ENCODE assay signal across 1 cellular context in genomic region chr4:122117743-122118142, GRCh38.
TF ChIP-seq lines count a peak whose summit lies in the region.

No MANE protein-coding gene starts in this region.

TF ChIP-seq in K562, 482 proteins besides CTCF, POLR2A, EP300 and RAD21 (continued from another document):
- no peak for TF ChIP-seq HBP1 (CRISPR knock-in tag; IDR thresholded peaks at IDR 0.05)
- no peak for TF ChIP-seq MECOM (CRISPR knock-in tag; IDR thresholded peaks at IDR 0.05)
- TF ChIP-seq NR1H2 (CRISPR knock-in tag; IDR thresholded peaks at IDR 0.05): no peak
- TF ChIP-seq ZNF76 (CRISPR knock-in tag; IDR thresholded peaks at IDR 0.05; ENCODE audit: borderline replicate concordance): no peak
- TF ChIP-seq EZH2 (IDR thresholded peaks at IDR 0.05; ENCODE audit: borderline replicate concordance, low read depth, low read length): no peak
- TF ChIP-seq ETV5 (CRISPR knock-in tag; IDR thresholded peaks at IDR 0.05; ENCODE audit: low read depth): peak; percentile 85
- no peak for TF ChIP-seq HNRNPUL1 (IDR thresholded peaks at IDR 0.05; ENCODE audit: low read length)
- no peak for TF ChIP-seq NCOA2 (IDR thresholded peaks at IDR 0.05; ENCODE audit: partially characterized antibody in 2 of 2)
- peak; percentile 74; the same call in 1 of the 2 replicates for TF ChIP-seq FOSL1 (tag; conservative IDR thresholded peaks at IDR 0.05)
- no peak for TF ChIP-seq MBD2 (IDR thresholded peaks at IDR 0.05; ENCODE audit: borderline replicate concordance, low read depth)
- no peak for TF ChIP-seq ZBTB7A (IDR thresholded peaks at IDR 0.05; ENCODE audit: borderline replicate concordance, control insufficient read depth, low read depth, low read length)
- no peak for TF ChIP-seq RREB1 (CRISPR knock-in tag; IDR thresholded peaks at IDR 0.05)
- TF ChIP-seq TFAP4 (CRISPR knock-in tag; IDR thresholded peaks at IDR 0.05; ENCODE audit: borderline replicate concordance): peak; percentile 49; the same call in 1 of the 2 replicates
